In genomic region chr5:158384535-158385421, GRCh38 we compare ENCODE assay signal across 12 cellular contexts.
A peak's percentile ranks its signal among the peaks of the same experiment; 100 is the strongest.
DNase-seq lines count a peak whose midpoint lies in the region; ATAC-seq and TF ChIP-seq lines count a peak whose summit lies in the region.
"Had no signal": no experiment of that assay in that cellular context is flagged by ENCODE, and none has a peak within 500 bp of the region (broad histone marks: within the 10 kb centered on the region; RNA-seq: fewer than 3 reads in every experiment).

No MANE protein-coding gene starts in this region.

- H3K4me3 ChIP-seq in SJCRH30 (no peak overlapping the region), fibroblast of the aortic adventitia (ENCODE audit: low read depth, low read length) (no peak overlapping the region)
- H3K4me3 ChIP-seq: upper lobe of left lung had no signal

- TF ChIP-seq CTCF in fibroblast of the aortic adventitia (IDR thresholded peaks at IDR 0.05; ENCODE audit: insufficient read depth, low read length), result no peak

- peak overlapping the region; percentile 9; the same call in 1 of the 2 replicates for H3K27ac ChIP-seq in SJCRH30
- H3K27ac ChIP-seq: upper lobe of left lung had no signal

- no peaks in the 10 kb centered on the region for H3K27me3 Mint-ChIP-seq in activated naive CD8-positive, alpha-beta T cell treated with anti-CD3 and anti-CD28 coated beads, Interleukin-2, amount 10 ng/mL, durations not matched to agents 7 days and 5 days
- H3K27me3 Mint-ChIP-seq in activated naive CD8-positive, alpha-beta T cell treated with anti-CD3 and anti-CD28 coated beads for 36 hours, result no peaks in the 10 kb centered on the region
- H3K27me3 Mint-ChIP-seq in stimulated activated naive CD8-positive, alpha-beta T cell treated with anti-CD3 and anti-CD28 coated beads, Interleukin-15, amount 100 ng/mL, for 72 hours, result no peaks in the 10 kb centered on the region
- H3K27me3 Mint-ChIP-seq in effector memory CD8-positive, alpha-beta T cell, result peaks cover 0 to 16% of the 10 kb centered on the region in 2 donors
- no peaks in the 10 kb centered on the region for H3K27me3 Mint-ChIP-seq in activated CD4-positive, alpha-beta memory T cell treated with anti-CD3 and anti-CD28 coated beads, Interleukin-2, amount 10 ng/mL, durations not matched to agents 7 days and 5 days

- H3K4me1 ChIP-seq in SJCRH30, result peaks cover 20% of the 10 kb centered on the region

- H3K36me3 Mint-ChIP-seq in activated naive CD8-positive, alpha-beta T cell treated with anti-CD3 and anti-CD28 coated beads, Interleukin-2, amount 10 ng/mL, durations not matched to agents 7 days and 5 days, result peaks cover 1% of the 10 kb centered on the region
- no peaks in the 10 kb centered on the region for H3K36me3 Mint-ChIP-seq in activated naive CD8-positive, alpha-beta T cell treated with anti-CD3 and anti-CD28 coated beads for 36 hours
- H3K36me3 Mint-ChIP-seq in effector memory CD8-positive, alpha-beta T cell (ENCODE audit: insufficient read depth), result no peaks in the 10 kb centered on the region
- no peaks in the 10 kb centered on the region for H3K36me3 Mint-ChIP-seq in activated CD4-positive, alpha-beta memory T cell treated with anti-CD3 and anti-CD28 coated beads, Interleukin-2, amount 10 ng/mL, durations not matched to agents 7 days and 5 days (ENCODE audit: low read depth)

- POLR2A ChIA-PET in activated naive CD8-positive, alpha-beta T cell treated with anti-CD3 and anti-CD28 coated beads, Interleukin-2, amount 10 ng/mL, durations not matched to agents 7 days and 5 days (lab: Charles Lee), result no interaction called here
- POLR2A ChIA-PET in activated CD4-positive, alpha-beta memory T cell treated with anti-CD3 and anti-CD28 coated beads, Interleukin-2, amount 10 ng/mL, durations not matched to agents 7 days and 5 days (lab: Charles Lee), result no interaction called here

- H3K36me3 ChIP-seq in SJCRH30, result no peaks in the 10 kb centered on the region
- H3K36me3 ChIP-seq: upper lobe of left lung had no signal

- H3K4me3 Mint-ChIP-seq in activated naive CD8-positive, alpha-beta T cell treated with anti-CD3 and anti-CD28 coated beads, Interleukin-2, amount 10 ng/mL, durations not matched to agents 7 days and 5 days, result no peak overlapping the region
- H3K4me3 Mint-ChIP-seq in activated naive CD8-positive, alpha-beta T cell treated with anti-CD3 and anti-CD28 coated beads for 36 hours, result no peak overlapping the region
- no peak overlapping the region for H3K4me3 Mint-ChIP-seq in stimulated activated naive CD8-positive, alpha-beta T cell treated with anti-CD3 and anti-CD28 coated beads, Interleukin-15, amount 100 ng/mL, for 72 hours
- no peak overlapping the region for H3K4me3 Mint-ChIP-seq in effector memory CD8-positive, alpha-beta T cell
- no peak overlapping the region for H3K4me3 Mint-ChIP-seq in activated CD4-positive, alpha-beta memory T cell treated with anti-CD3 and anti-CD28 coated beads, Interleukin-2, amount 10 ng/mL, durations not matched to agents 7 days and 5 days

- H3K27ac Mint-ChIP-seq in activated naive CD8-positive, alpha-beta T cell treated with anti-CD3 and anti-CD28 coated beads, Interleukin-2, amount 10 ng/mL, durations not matched to agents 7 days and 5 days, result peak overlapping the region; percentile 5
- no peak overlapping the region for H3K27ac Mint-ChIP-seq in activated naive CD8-positive, alpha-beta T cell treated with anti-CD3 and anti-CD28 coated beads for 36 hours
- H3K27ac Mint-ChIP-seq in stimulated activated naive CD8-positive, alpha-beta T cell treated with anti-CD3 and anti-CD28 coated beads, Interleukin-15, amount 100 ng/mL, for 72 hours, result no peak overlapping the region
- no peak overlapping the region for H3K27ac Mint-ChIP-seq in effector memory CD8-positive, alpha-beta T cell
- no peak overlapping the region for H3K27ac Mint-ChIP-seq in activated CD4-positive, alpha-beta memory T cell treated with anti-CD3 and anti-CD28 coated beads, Interleukin-2, amount 10 ng/mL, durations not matched to agents 7 days and 5 days

- DNase-seq in activated naive CD8-positive, alpha-beta T cell treated with anti-CD3 and anti-CD28 coated beads, Interleukin-2, amount 10 ng/mL, durations not matched to agents 7 days and 5 days, result no peak
- DNase-seq in activated naive CD8-positive, alpha-beta T cell treated with anti-CD3 and anti-CD28 coated beads for 36 hours, result no peak
- DNase-seq in SJCRH30, result peak; percentile 18 to 22
- peak; percentile 97 for DNase-seq in fibroblast of the aortic adventitia (ENCODE audit: low read depth)
- DNase-seq in stimulated activated naive CD8-positive, alpha-beta T cell treated with anti-CD3 and anti-CD28 coated beads, Interleukin-15, amount 100 ng/mL, for 72 hours, result no peak
- DNase-seq in effector memory CD8-positive, alpha-beta T cell, result no peak
- DNase-seq in activated CD4-positive, alpha-beta memory T cell treated with anti-CD3 and anti-CD28 coated beads, Interleukin-2, amount 10 ng/mL, durations not matched to agents 7 days and 5 days, result no peak
- DNase-seq in cerebellar nuclear complex (lab: John Stamatoyannopoulos, UW), result no peak
- DNase-seq: C1 segment of cervical spinal cord, erythroblast, NCI-H1417 treated with DMSO at 0.1 percent for 48 hours, upper lobe of left lung had no signal

- no peak for ATAC-seq in activated naive CD8-positive, alpha-beta T cell treated with anti-CD3 and anti-CD28 coated beads, Interleukin-2, amount 10 ng/mL, durations not matched to agents 7 days and 5 days (ENCODE audit: low read depth)
- peak; percentile 32 for ATAC-seq in stimulated activated naive CD8-positive, alpha-beta T cell treated with anti-CD3 and anti-CD28 coated beads, Interleukin-15, amount 100 ng/mL, for 72 hours
- no peak for ATAC-seq in effector memory CD8-positive, alpha-beta T cell (replicated peaks)

- CTCF ChIA-PET in activated CD4-positive, alpha-beta memory T cell treated with anti-CD3 and anti-CD28 coated beads, Interleukin-2, amount 10 ng/mL, durations not matched to agents 7 days and 5 days (lab: Charles Lee), result no interaction called here

- peaks cover 3% of the 10 kb centered on the region; the same call in 1 of the 2 replicates for H3K9me3 ChIP-seq in SJCRH30 (replicated peaks)

- peaks cover 12% of the 10 kb centered on the region for H3K4me1 Mint-ChIP-seq in activated naive CD8-positive, alpha-beta T cell treated with anti-CD3 and anti-CD28 coated beads, Interleukin-2, amount 10 ng/mL, durations not matched to agents 7 days and 5 days
- H3K4me1 Mint-ChIP-seq in activated naive CD8-positive, alpha-beta T cell treated with anti-CD3 and anti-CD28 coated beads for 36 hours, result peaks cover 10% of the 10 kb centered on the region
- H3K4me1 Mint-ChIP-seq in stimulated activated naive CD8-positive, alpha-beta T cell treated with anti-CD3 and anti-CD28 coated beads, Interleukin-15, amount 100 ng/mL, for 72 hours, result no peaks in the 10 kb centered on the region
- H3K4me1 Mint-ChIP-seq in effector memory CD8-positive, alpha-beta T cell (ENCODE audit: low read depth in 2 of 2), result no peaks in the 10 kb centered on the region
- peaks cover 2% of the 10 kb centered on the region for H3K4me1 Mint-ChIP-seq in activated CD4-positive, alpha-beta memory T cell treated with anti-CD3 and anti-CD28 coated beads, Interleukin-2, amount 10 ng/mL, durations not matched to agents 7 days and 5 days

- H3K27me3 ChIP-seq in SJCRH30, result no peaks in the 10 kb centered on the region
- H3K27me3 ChIP-seq: upper lobe of left lung had no signal

- peaks cover 11% of the 10 kb centered on the region for H3K9me3 Mint-ChIP-seq in activated naive CD8-positive, alpha-beta T cell treated with anti-CD3 and anti-CD28 coated beads, Interleukin-2, amount 10 ng/mL, durations not matched to agents 7 days and 5 days
- peaks cover 17% of the 10 kb centered on the region for H3K9me3 Mint-ChIP-seq in activated naive CD8-positive, alpha-beta T cell treated with anti-CD3 and anti-CD28 coated beads for 36 hours
- peaks cover 22 to 29% of the 10 kb centered on the region in 2 donors for H3K9me3 Mint-ChIP-seq in stimulated activated naive CD8-positive, alpha-beta T cell treated with anti-CD3 and anti-CD28 coated beads, Interleukin-15, amount 100 ng/mL, for 72 hours
- H3K9me3 Mint-ChIP-seq in effector memory CD8-positive, alpha-beta T cell, result peaks cover 3 to 5% of the 10 kb centered on the region in 2 donors
- H3K9me3 Mint-ChIP-seq in activated CD4-positive, alpha-beta memory T cell treated with anti-CD3 and anti-CD28 coated beads, Interleukin-2, amount 10 ng/mL, durations not matched to agents 7 days and 5 days, result peaks cover 15% of the 10 kb centered on the region

Comparison
In these comparisons a context has a peak if more than half of its experiments do, and no peak if none do; other contexts are left out.
1. DNase-seq: peak in SJCRH30 (2 of 2) and fibroblast of the aortic adventitia (single experiment); none in activated naive CD8-positive, alpha-beta T cell treated with anti-CD3 and anti-CD28 coated beads, Interleukin-2, amount 10 ng/mL, durations not matched to agents 7 days and 5 days (single experiment), activated naive CD8-positive, alpha-beta T cell treated with anti-CD3 and anti-CD28 coated beads for 36 hours (single experiment), stimulated activated naive CD8-positive, alpha-beta T cell treated with anti-CD3 and anti-CD28 coated beads, Interleukin-15, amount 100 ng/mL, for 72 hours (0 of 2), effector memory CD8-positive, alpha-beta T cell (0 of 3), activated CD4-positive, alpha-beta memory T cell treated with anti-CD3 and anti-CD28 coated beads, Interleukin-2, amount 10 ng/mL, durations not matched to agents 7 days and 5 days (single experiment) and cerebellar nuclear complex (0 of 2).